1 cellular context compared by ENCODE assay signal in the genomic region with DNA sequence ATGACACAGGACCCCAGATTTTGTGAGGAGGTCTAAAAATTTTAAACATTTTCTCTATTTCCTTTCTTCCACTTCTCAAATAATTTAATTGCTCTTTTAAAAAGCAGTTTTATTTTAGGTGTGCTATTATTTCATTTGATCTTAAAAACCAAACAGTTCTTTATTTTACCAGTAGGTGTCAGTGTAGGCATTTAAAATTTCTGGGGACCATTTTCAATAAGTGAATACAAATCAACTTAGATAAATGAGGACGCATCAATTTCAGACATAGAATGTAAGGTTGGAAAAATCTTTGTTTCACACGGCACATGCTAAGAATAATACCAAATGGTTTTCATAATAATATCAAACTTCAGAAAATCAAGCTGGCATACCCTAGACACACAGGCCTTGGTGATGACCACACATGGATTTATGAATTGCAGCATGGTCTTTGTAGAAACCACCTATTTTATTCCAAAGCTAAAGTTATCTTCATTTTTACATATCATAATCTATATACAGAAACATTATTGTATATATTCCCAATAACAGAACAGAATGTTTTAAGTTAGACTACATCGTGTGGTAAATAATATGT.
TF ChIP-seq lines count a peak whose summit lies in the region.

No MANE protein-coding gene starts in this region.

TF ChIP-seq in WTC11, 78 proteins besides CTCF, POLR2A, EP300 and RAD21 (continued from another document):
- TF ChIP-seq ZNF532 (CRISPR knock-in tag; IDR thresholded peaks at IDR 0.05; ENCODE audit: borderline replicate concordance) (no peak), ZNF512 (CRISPR knock-in tag; IDR thresholded peaks at IDR 0.05; ENCODE audit: borderline replicate concordance) (no peak), ZNF425 (CRISPR knock-in tag; conservative IDR thresholded peaks at IDR 0.05) (no peak), SP1 (CRISPR knock-in tag; conservative IDR thresholded peaks at IDR 0.05) (no peak)
TF ChIP-seq in WTC11: peak in this region for 0.
